26 cellular contexts compared by ENCODE assay signal in the genomic region with DNA sequence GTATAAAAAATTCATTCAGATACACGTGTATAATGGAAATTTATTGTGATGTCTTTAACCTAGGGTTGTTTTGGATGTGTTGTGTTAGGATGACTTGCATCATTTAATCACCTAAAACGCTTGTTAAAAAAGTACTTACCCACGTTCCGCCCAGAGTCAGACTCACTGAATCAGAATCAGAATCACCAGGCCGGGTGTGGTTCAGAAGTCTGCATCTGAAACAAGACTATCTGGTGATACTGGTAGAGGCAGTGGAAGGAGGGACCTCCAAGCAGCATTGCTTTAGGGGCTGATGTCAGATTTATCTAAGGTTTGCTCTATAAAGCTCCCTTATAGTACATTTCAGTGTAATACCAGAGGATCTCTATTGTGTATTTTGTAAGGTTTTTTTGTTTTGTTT. TPM values are rescaled to one million over a fixed set of nuclear protein-coding genes. Genes with fewer than 3 reads are reported as not detected.
DNase-seq lines count a peak whose midpoint lies in the region; ATAC-seq and TF ChIP-seq lines count a peak whose summit lies in the region.
"Had no signal": no experiment of that assay in that cellular context is flagged by ENCODE, and none has a peak within 500 bp of the region (broad histone marks: within the 10 kb centered on the region; RNA-seq: fewer than 3 reads in every experiment).

No MANE protein-coding gene starts in this region.

- H3K27me3 Mint-ChIP-seq in GM23338 (ENCODE audit: insufficient read depth, low read depth, poor library complexity), result no peaks in the 10 kb centered on the region
- no peaks in the 10 kb centered on the region for H3K27me3 Mint-ChIP-seq in type B pancreatic cell
- peaks cover 5% of the 10 kb centered on the region for H3K27me3 Mint-ChIP-seq in neural progenitor cell (ENCODE audit: insufficient read depth, low read depth)
- H3K27me3 Mint-ChIP-seq: CD4-positive, alpha-beta memory T cell; CD4-positive, CD25-positive, alpha-beta regulatory T cell had no signal

- ATAC-seq in GM23338 (no peak), esophagus mucosa (peak; percentile 89)
- ATAC-seq: GM12878 had no signal

- H3K36me3 ChIP-seq in GM23338 (ENCODE audit: insufficient read depth) (no peaks in the 10 kb centered on the region), thyroid gland (no peaks in the 10 kb centered on the region), OCI-LY7 (ENCODE audit: insufficient read depth, low read length) (no peaks in the 10 kb centered on the region), neural progenitor cell (no peaks in the 10 kb centered on the region)
- H3K36me3 ChIP-seq: BE2C, BLaER1 had no signal

- H3K36me3 Mint-ChIP-seq in GM23338 (ENCODE audit: low read depth), result peaks cover 4% of the 10 kb centered on the region; the same call in 1 of the 3 replicates
- no peaks in the 10 kb centered on the region for H3K36me3 Mint-ChIP-seq in type B pancreatic cell
- no peaks in the 10 kb centered on the region for H3K36me3 Mint-ChIP-seq in neural progenitor cell
- H3K36me3 Mint-ChIP-seq: CD14-positive monocyte; CD4-positive, alpha-beta memory T cell; CD4-positive, CD25-positive, alpha-beta regulatory T cell; CD8-positive, alpha-beta memory T cell had no signal

- no peaks in the 10 kb centered on the region for H3K27me3 ChIP-seq in GM23338 (ENCODE audit: insufficient read depth)
- H3K27me3 ChIP-seq in thyroid gland, result no peaks in the 10 kb centered on the region
- no peaks in the 10 kb centered on the region for H3K27me3 ChIP-seq in neural progenitor cell
- H3K27me3 ChIP-seq: BE2C, BLaER1 had no signal

- no peak for DNase-seq in GM23338 (ENCODE audit: low spot score)
- peak; percentile 61 for DNase-seq in epithelial cell of esophagus (ENCODE audit: low read depth)
- no peak for DNase-seq in type B pancreatic cell (ENCODE audit: extremely low spot score, unreplicated experiment)
- DNase-seq in thyroid gland, result no peak
- DNase-seq in OCI-LY7 (ENCODE audit: low spot score), result no peak
- DNase-seq in neural progenitor cell (ENCODE audit: low spot score), result no peak
- DNase-seq: 8988T; ACHN; BE2C; C1 segment of cervical spinal cord; CD4-positive, alpha-beta memory T cell; CD4-positive, CD25-positive, alpha-beta regulatory T cell; CD8-positive, alpha-beta memory T cell; COR-L47; DMS 273 treated with DMSO at 0.1 percent for 48 hours; DMS153; DMS53; DMS79; DND-41; EL; GDM1 had no signal

- H3K79me2 ChIP-seq in GM23338 (replicated peaks; ENCODE audit: insufficient read depth) (no peaks in the 10 kb centered on the region), OCI-LY7 (ENCODE audit: insufficient read depth, low read depth, low read length) (no peaks in the 10 kb centered on the region), neural progenitor cell (ENCODE audit: low read depth) (no peaks in the 10 kb centered on the region)

- H3K4me2 ChIP-seq in GM23338 (no peak overlapping the region), OCI-LY7 (ENCODE audit: low read length) (no peak overlapping the region), neural progenitor cell (no peak overlapping the region)
- H3K4me2 ChIP-seq: BLaER1 had no signal

- H3K4me3 ChIP-seq in GM23338, result no peak overlapping the region
- no peak overlapping the region for H3K4me3 ChIP-seq in epithelial cell of esophagus (ENCODE audit: low read length)
- no peak overlapping the region for H3K4me3 ChIP-seq in thyroid gland (replicated peaks in 1 of 3)
- no peak overlapping the region for H3K4me3 ChIP-seq in OCI-LY7 (ENCODE audit: low read depth, low read length, poor library complexity, severe bottlenecking)
- no peak overlapping the region for H3K4me3 ChIP-seq in neural progenitor cell
- H3K4me3 ChIP-seq: BLaER1, GM12878 had no signal

- TF ChIP-seq CTCF in GM23338 (conservative IDR thresholded peaks at IDR 0.05; ENCODE audit: low read depth in 2 of 2), result no peak
- no peak for TF ChIP-seq CTCF in epithelial cell of esophagus (IDR thresholded peaks at IDR 0.05; ENCODE audit: insufficient read depth, low read depth, low read length, missing control alignments)
- no peak for TF ChIP-seq CTCF in type B pancreatic cell (conservative IDR thresholded peaks at IDR 0.05)
- TF ChIP-seq CTCF in thyroid gland (IDR thresholded peaks at IDR 0.05), result no peak
- TF ChIP-seq CTCF in OCI-LY7 (conservative IDR thresholded peaks at IDR 0.05; ENCODE audit: low read length), result no peak
- no peak for TF ChIP-seq CTCF in neural progenitor cell (IDR thresholded peaks at IDR 0.05)

- H3F3A ChIP-seq in GM23338 (replicated peaks; ENCODE audit: low read depth) (no peaks in the 10 kb centered on the region), neural progenitor cell (ENCODE audit: low read depth) (no peaks in the 10 kb centered on the region)

- H3K4me3 Mint-ChIP-seq in GM23338, result no peak overlapping the region
- H3K4me3 Mint-ChIP-seq in type B pancreatic cell, result no peak overlapping the region
- no peak overlapping the region for H3K4me3 Mint-ChIP-seq in neural progenitor cell
- H3K4me3 Mint-ChIP-seq: CD14-positive monocyte; CD4-positive, alpha-beta memory T cell; CD4-positive, CD25-positive, alpha-beta regulatory T cell; CD8-positive, alpha-beta memory T cell had no signal

- CTCF ChIA-PET in OCI-LY7 (lab: Charles Lee; ENCODE audit: unreplicated experiment), result no interaction called here

- intact Hi-C loops in thyroid gland (cut with DNase I) (no loop called here), OCI-LY7 (cut with micrococcal nuclease; ENCODE audit: unreplicated experiment) (no loop called here)

- H3K27ac ChIP-seq in GM23338 (ENCODE audit: low read depth) (no peak overlapping the region), thyroid gland (no peak overlapping the region), OCI-LY7 (ENCODE audit: low read depth, low read length, poor library complexity, severe bottlenecking) (no peak overlapping the region), neural progenitor cell (no peak overlapping the region)
- H3K27ac ChIP-seq: BLaER1 had no signal

- H2AFZ ChIP-seq in GM23338 (peak overlapping the region; percentile 5; the same call in 1 of the 2 replicates), OCI-LY7 (ENCODE audit: low read length) (no peak overlapping the region), neural progenitor cell (replicated peaks) (no peak overlapping the region)

- H4K20me1 ChIP-seq in GM23338 (replicated peaks; ENCODE audit: insufficient read depth) (no peaks in the 10 kb centered on the region), OCI-LY7 (ENCODE audit: insufficient read depth, low read length) (no peaks in the 10 kb centered on the region), neural progenitor cell (ENCODE audit: low read depth) (no peaks in the 10 kb centered on the region)
- H4K20me1 ChIP-seq: BLaER1 had no signal

- H3K9me3 Mint-ChIP-seq in GM23338, result peaks cover 11% of the 10 kb centered on the region
- H3K9me3 Mint-ChIP-seq in type B pancreatic cell, result peaks cover 9% of the 10 kb centered on the region
- H3K9me3 Mint-ChIP-seq in neural progenitor cell, result peaks cover 6% of the 10 kb centered on the region

- no TSS peak for BruUV-seq in OCI-LY7 (replicated peaks; lab: Mats Ljungman, UMichigan)

- H3K4me1 Mint-ChIP-seq in GM23338, result no peaks in the 10 kb centered on the region
- H3K4me1 Mint-ChIP-seq in type B pancreatic cell (ENCODE audit: unreplicated experiment), result no peaks in the 10 kb centered on the region
- H3K4me1 Mint-ChIP-seq in neural progenitor cell, result no peaks in the 10 kb centered on the region
- H3K4me1 Mint-ChIP-seq: CD4-positive, alpha-beta memory T cell; CD4-positive, CD25-positive, alpha-beta regulatory T cell; CD8-positive, alpha-beta memory T cell had no signal

- no peak for TF ChIP-seq POLR2A in thyroid gland (IDR thresholded peaks at IDR 0.05)

- POLR2A ChIA-PET in OCI-LY7 (lab: Charles Lee), result no interaction called here

- H3K4me1 ChIP-seq in GM23338 (ENCODE audit: insufficient read depth), result no peaks in the 10 kb centered on the region
- no peaks in the 10 kb centered on the region for H3K4me1 ChIP-seq in thyroid gland
- no peaks in the 10 kb centered on the region for H3K4me1 ChIP-seq in OCI-LY7 (ENCODE audit: insufficient read depth, low read length, poor library complexity, severe bottlenecking)
- no peaks in the 10 kb centered on the region for H3K4me1 ChIP-seq in neural progenitor cell
- H3K4me1 ChIP-seq: BE2C had no signal

- no peaks in the 10 kb centered on the region for H3K9me2 ChIP-seq in GM23338 (ENCODE audit: insufficient read depth)
- H3K9me2 ChIP-seq in OCI-LY7 (ENCODE audit: insufficient read depth, low read length), result no peaks in the 10 kb centered on the region

- H3K9me3 ChIP-seq in thyroid gland, result no peaks in the 10 kb centered on the region
- H3K9me3 ChIP-seq in OCI-LY7 (ENCODE audit: low read length), result no peaks in the 10 kb centered on the region
- H3K9me3 ChIP-seq in neural progenitor cell (ENCODE audit: low read depth), result no peaks in the 10 kb centered on the region
- H3K9me3 ChIP-seq: BE2C had no signal

- no peak overlapping the region for H3K27ac Mint-ChIP-seq in GM23338
- peak overlapping the region; percentile 23 for H3K27ac Mint-ChIP-seq in type B pancreatic cell
- H3K27ac Mint-ChIP-seq in neural progenitor cell, result no peak overlapping the region
- H3K27ac Mint-ChIP-seq: CD14-positive monocyte; CD4-positive, alpha-beta memory T cell; CD4-positive, CD25-positive, alpha-beta regulatory T cell; CD8-positive, alpha-beta memory T cell had no signal

- H3K9ac ChIP-seq in neural progenitor cell, result no peak overlapping the region
- H3K9ac ChIP-seq: BLaER1 had no signal

- 91 to 92% methylated on average over 5 of the region's 5 CpGs for WGBS in thyroid gland, 2 donors

TF ChIP-seq in GM23338, 12 proteins besides CTCF, POLR2A, EP300 and RAD21 (continues in another document):
- TF ChIP-seq STAT1 (IDR thresholded peaks at IDR 0.05; ENCODE audit: unreplicated experiment), result no peak
- TF ChIP-seq CREB1 (CRISPR knock-in tag; IDR thresholded peaks at IDR 0.05; ENCODE audit: low read depth), result no peak
- no peak for TF ChIP-seq POLR2AphosphoS5 (IDR thresholded peaks at IDR 0.05; ENCODE audit: low read depth)

RNA-seq across cellular contexts. Expression of gene PLXDC2, which starts 20.5 kb away (rescaled TPM):
- total RNA-seq in GM23338 (2014; rRNA removed; shearing (Covaris generic)), result 18.8 and 19.4 TPM in 2 replicates
- 12.6 and 13.5 TPM in 2 replicates for polyA plus RNA-seq in GM23338 (2016; fragmentation: Nextera tagmentation; extraction: Ambion mirVana)
- total RNA-seq in esophagus mucosa (24.3 TPM), type B pancreatic cell (ENCODE audit: low replicate concordance) (79.2 and 83.4 TPM in 2 replicates), thyroid gland (10 to 100 TPM; 44.6 to 91.0 (median 47.6) TPM), OCI-LY7 (2022) (not detected in 2 replicates), neural progenitor cell (ENCODE audit: low replicate concordance) (30.1 and 44.2 TPM in 2 replicates)
- not detected in 2 replicates for total RNA-seq in OCI-LY7 (2014; rRNA removed; shearing (Covaris generic))
- total RNA-seq: G401 had no signal
- polyA plus RNA-seq: CD4-positive, alpha-beta memory T cell had no signal

Comparison
In these comparisons a context has a peak if more than half of its experiments do, and no peak if none do; other contexts are left out.
1. RNA of gene PLXDC2, which starts 20.5 kb away (total RNA-seq): 79.2 to 83.4 TPM in type B pancreatic cell, 44.6 to 91.0 TPM in thyroid gland, 30.1 to 44.2 TPM in neural progenitor cell, 24.3 TPM in esophagus mucosa (single experiment) and 18.8 to 19.4 TPM in GM23338; not detected in OCI-LY7; every median in the first group is over 10 times any median in the second.